1 cellular context compared by ENCODE assay signal in the genomic region with DNA sequence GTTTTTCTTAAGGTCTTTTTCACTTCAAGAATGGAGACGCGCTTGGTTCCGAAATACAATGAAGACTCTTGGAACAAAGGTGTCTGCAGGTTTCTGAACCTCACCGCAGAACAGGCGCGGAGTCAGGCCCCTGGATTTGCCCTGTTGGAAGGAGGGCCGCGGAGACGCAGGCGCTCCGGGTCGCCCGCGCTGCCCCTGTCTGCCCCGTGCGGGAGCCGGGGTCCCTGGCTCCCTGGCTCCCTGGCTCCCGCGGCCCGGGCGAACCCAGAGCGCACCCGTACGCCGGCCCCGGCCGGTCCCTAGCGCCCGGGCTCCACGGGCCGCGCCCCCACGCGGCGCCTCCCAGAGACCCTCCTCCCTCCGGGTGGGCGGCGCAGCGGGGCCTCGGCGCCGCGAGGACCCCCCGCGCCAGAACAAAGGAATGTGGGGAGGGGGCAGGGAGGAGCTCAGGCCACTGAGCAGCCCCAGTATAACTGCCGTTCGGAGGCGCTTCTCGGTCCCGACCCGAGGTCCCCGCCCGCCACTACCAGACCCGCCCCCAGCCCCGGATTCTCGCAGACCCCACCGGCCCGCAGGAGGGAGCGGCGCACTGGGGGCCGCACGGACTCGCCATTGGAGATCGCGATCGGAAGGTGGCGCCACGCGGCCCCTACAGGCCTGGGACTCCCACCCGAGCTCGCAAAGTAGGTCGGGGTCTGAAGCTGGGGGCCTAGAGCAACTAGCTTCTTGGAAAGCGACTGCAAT.
A peak's percentile ranks its signal among the peaks of the same experiment; 100 is the strongest.
TF ChIP-seq lines count a peak whose summit lies in the region.

No MANE protein-coding gene starts in this region.

TF ChIP-seq in HepG2, 621 proteins besides CTCF, POLR2A, EP300 and RAD21 (continued from another document and continues in another):
- TF ChIP-seq KMT2A (CRISPR knock-in tag; IDR thresholded peaks at IDR 0.05) (no peak), ZNF7 (CRISPR knock-in tag; IDR thresholded peaks at IDR 0.05) (no peak), HNRNPL (IDR thresholded peaks at IDR 0.05; ENCODE audit: low read depth, low read length) (no peak), ISX (CRISPR knock-in tag; conservative IDR thresholded peaks at IDR 0.05) (no peak), ZFP90 (CRISPR knock-in tag; IDR thresholded peaks at IDR 0.05; ENCODE audit: borderline replicate concordance) (0 out of 2 replicates have a peak, but pooled peaks have one; percentile 28), PHF21A (CRISPR knock-in tag; IDR thresholded peaks at IDR 0.05) (peak; percentile 13; the same call in 1 of the 2 replicates), ZBTB3 (CRISPR knock-in tag; IDR thresholded peaks at IDR 0.05; ENCODE audit: borderline replicate concordance, low read depth) (no peak), ZNF572 (CRISPR knock-in tag; IDR thresholded peaks at IDR 0.05) (no peak), MAZ (IDR thresholded peaks at IDR 0.05; ENCODE audit: borderline replicate concordance, low read depth, low read length) (peak; percentile 38; the same call in 1 of the 2 replicates), MAZ (CRISPR knock-in tag; IDR thresholded peaks at IDR 0.05; ENCODE audit: low read depth) (peak; percentile 50), HOXD1 (CRISPR knock-in tag; IDR thresholded peaks at IDR 0.05) (no peak), SIX4 (CRISPR knock-in tag; IDR thresholded peaks at IDR 0.05) (no peak), ASH2L (IDR thresholded peaks at IDR 0.05; ENCODE audit: insufficient read length, low read depth, low read length) (peak; percentile 25), NR1H2 (CRISPR knock-in tag; IDR thresholded peaks at IDR 0.05; ENCODE audit: borderline replicate concordance, low read depth) (no peak), SRY (CRISPR knock-in tag; IDR thresholded peaks at IDR 0.05) (no peak; the same call in 1 of the 2 replicates), ZNF543 (CRISPR knock-in tag; IDR thresholded peaks at IDR 0.05) (no peak), ZNF776 (CRISPR knock-in tag; IDR thresholded peaks at IDR 0.05) (no peak), NFATC3 (CRISPR knock-in tag; IDR thresholded peaks at IDR 0.05) (no peak), PHF5A (CRISPR knock-in tag; IDR thresholded peaks at IDR 0.05; ENCODE audit: low read depth, unreplicated experiment) (no peak), YEATS2 (CRISPR knock-in tag; IDR thresholded peaks at IDR 0.05; ENCODE audit: borderline replicate concordance) (no peak), ZSCAN21 (CRISPR knock-in tag; IDR thresholded peaks at IDR 0.05; ENCODE audit: borderline replicate concordance) (no peak), AGO1 (IDR thresholded peaks at IDR 0.05; ENCODE audit: low read depth, low read length, poor library complexity, severe bottlenecking) (peak; percentile 64), AGO2 (optimal IDR thresholded peaks at IDR 0.05; ENCODE audit: low read depth, low read length) (peak; percentile 94), ZNF350 (CRISPR knock-in tag; IDR thresholded peaks at IDR 0.05; ENCODE audit: borderline replicate concordance, low read depth) (0 out of 2 replicates have a peak, but pooled peaks have one; percentile 31), ZBTB21 (CRISPR knock-in tag; IDR thresholded peaks at IDR 0.05) (no peak), NCOA2 (CRISPR knock-in tag; IDR thresholded peaks at IDR 0.05) (no peak; the same call in 1 of the 2 replicates), TRIM24 (CRISPR knock-in tag; IDR thresholded peaks at IDR 0.05) (no peak)
- TF ChIP-seq, protein P1, sequence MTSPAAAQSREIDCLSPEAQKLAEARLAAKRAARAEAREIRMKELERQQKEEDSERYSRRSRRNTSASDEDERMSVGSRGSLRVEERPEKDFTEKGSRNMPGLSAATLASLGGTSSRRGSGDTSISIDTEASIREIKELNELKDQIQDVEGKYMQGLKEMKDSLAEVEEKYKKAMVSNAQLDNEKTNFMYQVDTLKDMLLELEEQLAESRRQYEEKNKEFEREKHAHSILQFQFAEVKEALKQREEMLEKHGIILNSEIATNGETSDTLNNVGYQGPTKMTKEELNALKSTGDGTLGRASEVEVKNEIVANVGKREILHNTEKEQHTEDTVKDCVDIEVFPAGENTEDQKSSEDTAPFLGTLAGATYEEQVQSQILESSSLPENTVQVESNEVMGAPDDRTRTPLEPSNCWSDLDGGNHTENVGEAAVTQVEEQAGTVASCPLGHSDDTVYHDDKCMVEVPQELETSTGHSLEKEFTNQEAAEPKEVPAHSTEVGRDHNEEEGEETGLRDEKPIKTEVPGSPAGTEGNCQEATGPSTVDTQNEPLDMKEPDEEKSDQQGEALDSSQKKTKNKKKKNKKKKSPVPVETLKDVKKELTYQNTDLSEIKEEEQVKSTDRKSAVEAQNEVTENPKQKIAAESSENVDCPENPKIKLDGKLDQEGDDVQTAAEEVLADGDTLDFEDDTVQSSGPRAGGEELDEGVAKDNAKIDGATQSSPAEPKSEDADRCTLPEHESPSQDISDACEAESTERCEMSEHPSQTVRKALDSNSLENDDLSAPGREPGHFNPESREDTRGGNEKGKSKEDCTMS (CRISPR knock-in tag; conservative IDR thresholded peaks at IDR 0.05) = no peak
- TF ChIP-seq, protein P2, sequence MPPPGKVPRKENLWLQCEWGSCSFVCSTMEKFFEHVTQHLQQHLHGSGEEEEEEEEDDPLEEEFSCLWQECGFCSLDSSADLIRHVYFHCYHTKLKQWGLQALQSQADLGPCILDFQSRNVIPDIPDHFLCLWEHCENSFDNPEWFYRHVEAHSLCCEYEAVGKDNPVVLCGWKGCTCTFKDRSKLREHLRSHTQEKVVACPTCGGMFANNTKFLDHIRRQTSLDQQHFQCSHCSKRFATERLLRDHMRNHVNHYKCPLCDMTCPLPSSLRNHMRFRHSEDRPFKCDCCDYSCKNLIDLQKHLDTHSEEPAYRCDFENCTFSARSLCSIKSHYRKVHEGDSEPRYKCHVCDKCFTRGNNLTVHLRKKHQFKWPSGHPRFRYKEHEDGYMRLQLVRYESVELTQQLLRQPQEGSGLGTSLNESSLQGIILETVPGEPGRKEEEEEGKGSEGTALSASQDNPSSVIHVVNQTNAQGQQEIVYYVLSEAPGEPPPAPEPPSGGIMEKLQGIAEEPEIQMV (CRISPR knock-in tag; IDR thresholded peaks at IDR 0.05; ENCODE audit: low read depth) = no peak
- TF ChIP-seq, protein P3, sequence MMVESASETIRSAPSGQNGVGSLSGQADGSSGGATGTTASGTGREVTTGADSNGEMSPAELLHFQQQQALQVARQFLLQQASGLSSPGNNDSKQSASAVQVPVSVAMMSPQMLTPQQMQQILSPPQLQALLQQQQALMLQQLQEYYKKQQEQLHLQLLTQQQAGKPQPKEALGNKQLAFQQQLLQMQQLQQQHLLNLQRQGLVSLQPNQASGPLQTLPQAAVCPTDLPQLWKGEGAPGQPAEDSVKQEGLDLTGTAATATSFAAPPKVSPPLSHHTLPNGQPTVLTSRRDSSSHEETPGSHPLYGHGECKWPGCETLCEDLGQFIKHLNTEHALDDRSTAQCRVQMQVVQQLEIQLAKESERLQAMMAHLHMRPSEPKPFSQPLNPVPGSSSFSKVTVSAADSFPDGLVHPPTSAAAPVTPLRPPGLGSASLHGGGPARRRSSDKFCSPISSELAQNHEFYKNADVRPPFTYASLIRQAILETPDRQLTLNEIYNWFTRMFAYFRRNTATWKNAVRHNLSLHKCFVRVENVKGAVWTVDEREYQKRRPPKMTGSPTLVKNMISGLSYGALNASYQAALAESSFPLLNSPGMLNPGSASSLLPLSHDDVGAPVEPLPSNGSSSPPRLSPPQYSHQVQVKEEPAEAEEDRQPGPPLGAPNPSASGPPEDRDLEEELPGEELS (CRISPR knock-in tag; IDR thresholded peaks at IDR 0.05) = no peak
- TF ChIP-seq, protein P4, sequence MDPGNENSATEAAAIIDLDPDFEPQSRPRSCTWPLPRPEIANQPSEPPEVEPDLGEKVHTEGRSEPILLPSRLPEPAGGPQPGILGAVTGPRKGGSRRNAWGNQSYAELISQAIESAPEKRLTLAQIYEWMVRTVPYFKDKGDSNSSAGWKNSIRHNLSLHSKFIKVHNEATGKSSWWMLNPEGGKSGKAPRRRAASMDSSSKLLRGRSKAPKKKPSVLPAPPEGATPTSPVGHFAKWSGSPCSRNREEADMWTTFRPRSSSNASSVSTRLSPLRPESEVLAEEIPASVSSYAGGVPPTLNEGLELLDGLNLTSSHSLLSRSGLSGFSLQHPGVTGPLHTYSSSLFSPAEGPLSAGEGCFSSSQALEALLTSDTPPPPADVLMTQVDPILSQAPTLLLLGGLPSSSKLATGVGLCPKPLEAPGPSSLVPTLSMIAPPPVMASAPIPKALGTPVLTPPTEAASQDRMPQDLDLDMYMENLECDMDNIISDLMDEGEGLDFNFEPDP (CRISPR knock-in tag; conservative IDR thresholded peaks at IDR 0.05) = no peak
- TF ChIP-seq, protein P5, sequence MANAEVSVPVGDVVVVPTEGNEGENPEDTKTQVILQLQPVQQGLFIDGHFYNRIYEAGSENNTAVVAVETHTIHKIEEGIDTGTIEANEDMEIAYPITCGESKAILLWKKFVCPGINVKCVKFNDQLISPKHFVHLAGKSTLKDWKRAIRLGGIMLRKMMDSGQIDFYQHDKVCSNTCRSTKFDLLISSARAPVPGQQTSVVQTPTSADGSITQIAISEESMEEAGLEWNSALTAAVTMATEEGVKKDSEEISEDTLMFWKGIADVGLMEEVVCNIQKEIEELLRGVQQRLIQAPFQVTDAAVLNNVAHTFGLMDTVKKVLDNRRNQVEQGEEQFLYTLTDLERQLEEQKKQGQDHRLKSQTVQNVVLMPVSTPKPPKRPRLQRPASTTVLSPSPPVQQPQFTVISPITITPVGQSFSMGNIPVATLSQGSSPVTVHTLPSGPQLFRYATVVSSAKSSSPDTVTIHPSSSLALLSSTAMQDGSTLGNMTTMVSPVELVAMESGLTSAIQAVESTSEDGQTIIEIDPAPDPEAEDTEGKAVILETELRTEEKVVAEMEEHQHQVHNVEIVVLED (CRISPR knock-in tag; IDR thresholded peaks at IDR 0.05; ENCODE audit: borderline replicate concordance) = no peak
- TF ChIP-seq, protein P6, sequence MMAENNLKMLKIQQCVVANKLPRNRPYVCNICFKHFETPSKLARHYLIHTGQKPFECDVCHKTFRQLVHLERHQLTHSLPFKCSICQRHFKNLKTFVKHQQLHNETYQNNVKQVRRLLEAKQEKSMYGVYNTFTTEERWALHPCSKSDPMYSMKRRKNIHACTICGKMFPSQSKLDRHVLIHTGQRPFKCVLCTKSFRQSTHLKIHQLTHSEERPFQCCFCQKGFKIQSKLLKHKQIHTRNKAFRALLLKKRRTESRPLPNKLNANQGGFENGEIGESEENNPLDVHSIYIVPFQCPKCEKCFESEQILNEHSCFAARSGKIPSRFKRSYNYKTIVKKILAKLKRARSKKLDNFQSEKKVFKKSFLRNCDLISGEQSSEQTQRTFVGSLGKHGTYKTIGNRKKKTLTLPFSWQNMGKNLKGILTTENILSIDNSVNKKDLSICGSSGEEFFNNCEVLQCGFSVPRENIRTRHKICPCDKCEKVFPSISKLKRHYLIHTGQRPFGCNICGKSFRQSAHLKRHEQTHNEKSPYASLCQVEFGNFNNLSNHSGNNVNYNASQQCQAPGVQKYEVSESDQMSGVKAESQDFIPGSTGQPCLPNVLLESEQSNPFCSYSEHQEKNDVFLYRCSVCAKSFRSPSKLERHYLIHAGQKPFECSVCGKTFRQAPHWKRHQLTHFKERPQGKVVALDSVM (CRISPR knock-in tag; IDR thresholded peaks at IDR 0.05) = no peak
- TF ChIP-seq, protein P7, sequence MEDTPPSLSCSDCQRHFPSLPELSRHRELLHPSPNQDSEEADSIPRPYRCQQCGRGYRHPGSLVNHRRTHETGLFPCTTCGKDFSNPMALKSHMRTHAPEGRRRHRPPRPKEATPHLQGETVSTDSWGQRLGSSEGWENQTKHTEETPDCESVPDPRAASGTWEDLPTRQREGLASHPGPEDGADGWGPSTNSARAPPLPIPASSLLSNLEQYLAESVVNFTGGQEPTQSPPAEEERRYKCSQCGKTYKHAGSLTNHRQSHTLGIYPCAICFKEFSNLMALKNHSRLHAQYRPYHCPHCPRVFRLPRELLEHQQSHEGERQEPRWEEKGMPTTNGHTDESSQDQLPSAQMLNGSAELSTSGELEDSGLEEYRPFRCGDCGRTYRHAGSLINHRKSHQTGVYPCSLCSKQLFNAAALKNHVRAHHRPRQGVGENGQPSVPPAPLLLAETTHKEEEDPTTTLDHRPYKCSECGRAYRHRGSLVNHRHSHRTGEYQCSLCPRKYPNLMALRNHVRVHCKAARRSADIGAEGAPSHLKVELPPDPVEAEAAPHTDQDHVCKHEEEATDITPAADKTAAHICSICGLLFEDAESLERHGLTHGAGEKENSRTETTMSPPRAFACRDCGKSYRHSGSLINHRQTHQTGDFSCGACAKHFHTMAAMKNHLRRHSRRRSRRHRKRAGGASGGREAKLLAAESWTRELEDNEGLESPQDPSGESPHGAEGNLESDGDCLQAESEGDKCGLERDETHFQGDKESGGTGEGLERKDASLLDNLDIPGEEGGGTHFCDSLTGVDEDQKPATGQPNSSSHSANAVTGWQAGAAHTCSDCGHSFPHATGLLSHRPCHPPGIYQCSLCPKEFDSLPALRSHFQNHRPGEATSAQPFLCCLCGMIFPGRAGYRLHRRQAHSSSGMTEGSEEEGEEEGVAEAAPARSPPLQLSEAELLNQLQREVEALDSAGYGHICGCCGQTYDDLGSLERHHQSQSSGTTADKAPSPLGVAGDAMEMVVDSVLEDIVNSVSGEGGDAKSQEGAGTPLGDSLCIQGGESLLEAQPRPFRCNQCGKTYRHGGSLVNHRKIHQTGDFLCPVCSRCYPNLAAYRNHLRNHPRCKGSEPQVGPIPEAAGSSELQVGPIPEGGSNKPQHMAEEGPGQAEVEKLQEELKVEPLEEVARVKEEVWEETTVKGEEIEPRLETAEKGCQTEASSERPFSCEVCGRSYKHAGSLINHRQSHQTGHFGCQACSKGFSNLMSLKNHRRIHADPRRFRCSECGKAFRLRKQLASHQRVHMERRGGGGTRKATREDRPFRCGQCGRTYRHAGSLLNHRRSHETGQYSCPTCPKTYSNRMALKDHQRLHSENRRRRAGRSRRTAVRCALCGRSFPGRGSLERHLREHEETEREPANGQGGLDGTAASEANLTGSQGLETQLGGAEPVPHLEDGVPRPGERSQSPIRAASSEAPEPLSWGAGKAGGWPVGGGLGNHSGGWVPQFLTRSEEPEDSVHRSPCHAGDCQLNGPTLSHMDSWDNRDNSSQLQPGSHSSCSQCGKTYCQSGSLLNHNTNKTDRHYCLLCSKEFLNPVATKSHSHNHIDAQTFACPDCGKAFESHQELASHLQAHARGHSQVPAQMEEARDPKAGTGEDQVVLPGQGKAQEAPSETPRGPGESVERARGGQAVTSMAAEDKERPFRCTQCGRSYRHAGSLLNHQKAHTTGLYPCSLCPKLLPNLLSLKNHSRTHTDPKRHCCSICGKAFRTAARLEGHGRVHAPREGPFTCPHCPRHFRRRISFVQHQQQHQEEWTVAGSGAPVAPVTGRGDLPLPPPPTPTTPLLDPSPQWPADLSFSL (CRISPR knock-in tag; IDR thresholded peaks at IDR 0.05) = no peak
- TF ChIP-seq, protein P8, sequence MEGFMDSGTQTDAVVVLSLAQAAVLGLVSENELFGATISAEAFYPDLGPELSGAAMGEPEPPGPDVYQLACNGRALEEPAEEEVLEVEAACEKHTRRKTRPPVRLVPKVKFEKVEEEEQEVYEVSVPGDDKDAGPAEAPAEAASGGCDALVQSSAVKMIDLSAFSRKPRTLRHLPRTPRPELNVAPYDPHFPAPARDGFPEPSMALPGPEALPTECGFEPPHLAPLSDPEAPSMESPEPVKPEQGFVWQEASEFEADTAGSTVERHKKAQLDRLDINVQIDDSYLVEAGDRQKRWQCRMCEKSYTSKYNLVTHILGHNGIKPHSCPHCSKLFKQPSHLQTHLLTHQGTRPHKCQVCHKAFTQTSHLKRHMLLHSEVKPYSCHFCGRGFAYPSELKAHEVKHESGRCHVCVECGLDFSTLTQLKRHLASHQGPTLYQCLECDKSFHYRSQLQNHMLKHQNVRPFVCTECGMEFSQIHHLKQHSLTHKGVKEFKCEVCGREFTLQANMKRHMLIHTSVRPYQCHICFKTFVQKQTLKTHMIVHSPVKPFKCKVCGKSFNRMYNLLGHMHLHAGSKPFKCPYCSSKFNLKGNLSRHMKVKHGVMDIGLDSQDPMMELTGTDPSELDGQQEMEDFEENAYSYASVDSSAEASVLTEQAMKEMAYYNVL (CRISPR knock-in tag; IDR thresholded peaks at IDR 0.05; ENCODE audit: borderline replicate concordance) = no peak; the same call in 1 of the 2 replicates
